ENCODE assay signal across 1 cellular context in the genomic region with DNA sequence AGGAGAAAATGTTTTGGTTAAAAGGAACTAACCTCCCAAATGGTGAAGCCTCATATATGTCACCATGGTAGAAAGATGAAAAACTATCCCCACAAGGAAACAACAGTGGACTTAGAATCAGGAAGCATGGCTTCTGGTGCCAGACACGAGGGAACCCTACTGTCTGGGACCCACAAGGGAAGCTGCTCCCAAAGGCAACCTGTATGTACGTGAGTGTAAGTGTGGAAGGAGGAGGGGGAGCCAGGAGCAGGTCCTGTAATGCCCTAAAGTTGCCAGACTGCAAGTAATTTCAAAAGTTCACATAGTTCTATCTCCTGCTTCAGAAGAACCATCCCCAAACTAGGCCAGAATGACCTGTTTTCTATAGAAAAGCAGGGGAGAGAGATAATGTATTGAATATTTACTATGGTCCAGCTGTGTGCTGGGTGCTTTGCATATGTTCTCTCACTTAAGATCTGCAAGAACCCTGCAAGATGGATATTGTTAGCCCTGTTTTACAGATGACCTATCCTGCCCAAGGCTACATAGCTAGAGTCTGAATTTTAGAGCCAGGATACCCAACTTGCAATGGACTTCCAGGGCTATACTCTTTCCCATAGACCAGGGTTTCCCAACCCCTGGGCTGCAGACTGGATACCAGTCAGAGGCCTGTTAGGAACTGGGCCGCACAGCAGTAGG.
A peak's percentile ranks its signal among the peaks of the same experiment; 100 is the strongest.
TF ChIP-seq lines count a peak whose summit lies in the region.

No MANE protein-coding gene starts in this region.

TF ChIP-seq in HepG2, 621 proteins besides CTCF, POLR2A, EP300 and RAD21:
- TF ChIP-seq, protein P1, sequence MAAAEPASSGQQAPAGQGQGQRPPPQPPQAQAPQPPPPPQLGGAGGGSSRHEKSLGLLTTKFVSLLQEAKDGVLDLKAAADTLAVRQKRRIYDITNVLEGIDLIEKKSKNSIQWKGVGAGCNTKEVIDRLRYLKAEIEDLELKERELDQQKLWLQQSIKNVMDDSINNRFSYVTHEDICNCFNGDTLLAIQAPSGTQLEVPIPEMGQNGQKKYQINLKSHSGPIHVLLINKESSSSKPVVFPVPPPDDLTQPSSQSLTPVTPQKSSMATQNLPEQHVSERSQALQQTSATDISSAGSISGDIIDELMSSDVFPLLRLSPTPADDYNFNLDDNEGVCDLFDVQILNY (CRISPR knock-in tag; conservative IDR thresholded peaks at IDR 0.05) = no peak
- TF ChIP-seq, protein P2, sequence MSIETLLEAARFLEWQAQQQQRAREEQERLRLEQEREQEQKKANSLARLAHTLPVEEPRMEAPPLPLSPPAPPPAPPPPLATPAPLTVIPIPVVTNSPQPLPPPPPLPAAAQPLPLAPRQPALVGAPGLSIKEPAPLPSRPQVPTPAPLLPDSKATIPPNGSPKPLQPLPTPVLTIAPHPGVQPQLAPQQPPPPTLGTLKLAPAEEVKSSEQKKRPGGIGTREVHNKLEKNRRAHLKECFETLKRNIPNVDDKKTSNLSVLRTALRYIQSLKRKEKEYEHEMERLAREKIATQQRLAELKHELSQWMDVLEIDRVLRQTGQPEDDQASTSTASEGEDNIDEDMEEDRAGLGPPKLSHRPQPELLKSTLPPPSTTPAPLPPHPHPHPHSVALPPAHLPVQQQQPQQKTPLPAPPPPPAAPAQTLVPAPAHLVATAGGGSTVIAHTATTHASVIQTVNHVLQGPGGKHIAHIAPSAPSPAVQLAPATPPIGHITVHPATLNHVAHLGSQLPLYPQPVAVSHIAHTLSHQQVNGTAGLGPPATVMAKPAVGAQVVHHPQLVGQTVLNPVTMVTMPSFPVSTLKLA (IDR thresholded peaks at IDR 0.05) = peak; percentile 41
